ENCODE assay signal across 14 cellular contexts in genomic region chr17:17232303-17232621, GRCh38. TPM values are rescaled to one million over a fixed set of nuclear protein-coding genes. Genes with fewer than 3 reads are reported as not detected.
DNase-seq lines count a peak whose midpoint lies in the region; ATAC-seq and TF ChIP-seq lines count a peak whose summit lies in the region.
"Had no signal": no experiment of that assay in that cellular context is flagged by ENCODE, and none has a peak within 500 bp of the region (broad histone marks: within the 10 kb centered on the region; RNA-seq: fewer than 3 reads in every experiment).

No MANE protein-coding gene starts in this region.

- H3K27ac Mint-ChIP-seq in activated T-cell treated with anti-CD3 and anti-CD28 coated beads, Interleukin-2, amount 50 U/mL, for 24 hours, result peak overlapping the region; percentile 61

- intact Hi-C loops in gastrocnemius medialis (cut with DNase I; ENCODE audit: low total_unique reads), result no loop called here

- peaks cover 17% of the 10 kb centered on the region for H3K4me1 ChIP-seq in SJCRH30
- peaks cover 43 to 60% of the 10 kb centered on the region in 2 donors for H3K4me1 ChIP-seq in gastrocnemius medialis

- peaks cover 61% of the 10 kb centered on the region for H3K36me3 Mint-ChIP-seq in activated T-cell treated with anti-CD3 and anti-CD28 coated beads, Interleukin-2, amount 50 U/mL, for 24 hours (ENCODE audit: low read depth)

- H3K27me3 ChIP-seq in SJCRH30 (no peaks in the 10 kb centered on the region), gastrocnemius medialis (no peaks in the 10 kb centered on the region)
- H3K27me3 ChIP-seq: BLaER1 treated with 17β-estradiol and CSF1 and Interleukin-3, amounts not matched to agents 10 nM and 100 nM had no signal

- H3K27me3 Mint-ChIP-seq in activated T-cell treated with anti-CD3 and anti-CD28 coated beads, Interleukin-2, amount 50 U/mL, for 24 hours, result no peaks in the 10 kb centered on the region

- no peak for TF ChIP-seq CTCF in gastrocnemius medialis (IDR thresholded peaks at IDR 0.05 in 4 of 5, conservative IDR thresholded peaks at IDR 0.05 in 1 of 5)

- H3K27ac ChIP-seq in SJCRH30 (no peak overlapping the region), gastrocnemius medialis (peak overlapping the region in 3 of 4 donors; percentile 38 to 100 (median 100))
- H3K27ac ChIP-seq: BLaER1 treated with 17β-estradiol and CSF1 and Interleukin-3, amounts not matched to agents 10 nM and 100 nM had no signal

- DNase-seq in activated T-cell treated with anti-CD3 and anti-CD28 coated beads, Interleukin-2, amount 50 U/mL, for 24 hours, result no peak
- DNase-seq in activated T-cell treated with anti-CD3 and anti-CD28 coated beads for 4 hours (no peak), SJCRH30 (peak; percentile 64 to 65), myocyte (ENCODE audit: low read depth) (peak; percentile 22), gastrocnemius medialis (no peak), NCI-H1417 treated with DMSO at 0.1 percent for 48 hours (lab: John Stamatoyannopoulos, UW) (no peak)
- DNase-seq in activated CD4-positive, CD25-positive, alpha-beta regulatory T cell (lab: John Stamatoyannopoulos, UW), result no peak
- DNase-seq: COR-L47, KG1, NCI-H1105 treated with DMSO at 0.1 percent for 48 hours, NCI-H2029, NCI-H774 had no signal

- H3K9me3 Mint-ChIP-seq in activated T-cell treated with anti-CD3 and anti-CD28 coated beads, Interleukin-2, amount 50 U/mL, for 24 hours, result no peaks in the 10 kb centered on the region

- in situ Hi-C loops in gastrocnemius medialis (cut with MboI; ENCODE audit: low sequenced_read_pairs in 4 of 4), result no loop called here

- H3K4me3 ChIP-seq in SJCRH30 (no peak overlapping the region), gastrocnemius medialis (no peak overlapping the region)
- H3K4me3 ChIP-seq: BLaER1 treated with 17β-estradiol and CSF1 and Interleukin-3, amounts not matched to agents 10 nM and 100 nM had no signal

- peaks cover 15% of the 10 kb centered on the region for H3K4me1 Mint-ChIP-seq in activated T-cell treated with anti-CD3 and anti-CD28 coated beads, Interleukin-2, amount 50 U/mL, for 24 hours (ENCODE audit: low read depth)

- no peak overlapping the region for H3K4me3 Mint-ChIP-seq in activated T-cell treated with anti-CD3 and anti-CD28 coated beads, Interleukin-2, amount 50 U/mL, for 24 hours

- H3K36me3 ChIP-seq in SJCRH30, result peaks cover 58% of the 10 kb centered on the region
- H3K36me3 ChIP-seq in gastrocnemius medialis, result peaks cover 0 to 54% of the 10 kb centered on the region in 2 donors

- H3K9me3 ChIP-seq in SJCRH30 (replicated peaks) (no peaks in the 10 kb centered on the region), gastrocnemius medialis (no peaks in the 10 kb centered on the region)
- H3K9me3 ChIP-seq: BLaER1 treated with 17β-estradiol and CSF1 and Interleukin-3, amounts not matched to agents 10 nM and 100 nM had no signal

- ATAC-seq in gastrocnemius medialis, result no peak
- ATAC-seq in HG03378 (IDR thresholded peaks at IDR 0.05; ENCODE audit: unreplicated experiment), result no peak

- TF ChIP-seq POLR2A in gastrocnemius medialis (IDR thresholded peaks at IDR 0.05), result no peak

RNA-seq across cellular contexts. Expression of gene FLCN, which starts 4.7 kb away (rescaled TPM):
- 110 and 121 TPM in 2 replicates for total RNA-seq in SJCRH30 (2014; rRNA removed; shearing (Covaris generic))
- total RNA-seq in myocyte (66.4 TPM in 2 replicates), gastrocnemius medialis (10 to 100 TPM; 31.7 to 62.0 (median 39.2) TPM)
- polyA plus RNA-seq in myocyte (2012), result 62.8 TPM

RNA-seq across cellular contexts. Expression of gene PLD6, which starts 26.1 kb away (rescaled TPM):
- 26.0 and 26.2 TPM in 2 replicates for total RNA-seq in SJCRH30 (2014; rRNA removed; shearing (Covaris generic))
- total RNA-seq in myocyte (8.8 and 9.4 TPM in 2 replicates), gastrocnemius medialis (1 to 10 TPM; 1.9 to 5.1 (median 2.7) TPM)
- 5.4 TPM for polyA plus RNA-seq in myocyte (2012)

RNA-seq across cellular contexts. Expression of gene COPS3, which starts 48.8 kb away (rescaled TPM):
- 395 TPM in 2 replicates for total RNA-seq in SJCRH30 (2014; rRNA removed; shearing (Covaris generic))
- total RNA-seq in myocyte, result 85.2 and 104 TPM in 2 replicates
- 46.9 TPM for polyA plus RNA-seq in myocyte (2012)
- 100 to 1,000 TPM; 145 to 249 (median 175) TPM for total RNA-seq in gastrocnemius medialis

Comparison
In these comparisons a context has a peak if more than half of its experiments do, and no peak if none do; other contexts are left out.
1. DNase-seq: peak in SJCRH30 (2 of 2) and myocyte (single experiment); none in activated T-cell treated with anti-CD3 and anti-CD28 coated beads, Interleukin-2, amount 50 U/mL, for 24 hours (single experiment), activated T-cell treated with anti-CD3 and anti-CD28 coated beads for 4 hours (single experiment), gastrocnemius medialis (0 of 2), activated CD4-positive, CD25-positive, alpha-beta regulatory T cell (0 of 4) and NCI-H1417 treated with DMSO at 0.1 percent for 48 hours (single experiment).